Comparison of ENCODE assay signal across 22 cellular contexts in the genomic region with DNA sequence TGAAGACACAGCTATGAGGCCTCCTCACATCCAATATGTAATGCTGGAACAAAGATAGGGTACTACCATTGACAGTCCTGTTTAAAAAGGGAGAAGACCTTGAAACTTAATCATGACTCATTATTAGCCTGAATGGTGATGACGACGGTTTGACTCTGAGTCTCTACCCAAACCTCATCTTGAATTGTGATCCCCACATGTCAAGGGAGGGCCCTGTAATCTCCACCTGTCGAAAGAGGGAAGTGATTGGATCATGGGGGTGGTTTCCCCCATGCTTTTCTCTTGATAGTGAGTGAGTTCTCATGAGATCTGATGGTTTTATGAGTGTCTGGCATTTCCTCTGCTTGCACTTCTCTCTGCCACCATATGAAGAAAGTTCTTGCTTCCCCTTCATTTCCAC.
"Had no signal": no experiment of that assay in that cellular context is flagged by ENCODE, and none has a peak within 500 bp of the region (broad histone marks: within the 10 kb centered on the region; RNA-seq: fewer than 3 reads in every experiment).

No MANE protein-coding gene starts in this region.

- H3K36me3 ChIP-seq: left lung, right lobe of liver, stomach, suprapubic skin, transverse colon, uterus had no signal

- H3K27me3 ChIP-seq: left lung, right lobe of liver, stomach, suprapubic skin, transverse colon, uterus had no signal

- H3K9me3 ChIP-seq: left lung, right lobe of liver, stomach, suprapubic skin, transverse colon, uterus had no signal

- FAIRE-seq: endometrium, frontal cortex had no signal

- H3K27ac ChIP-seq: left lung, right lobe of liver, skin epidermis, stomach, suprapubic skin, uterus had no signal

- DNase-seq: activated CD4-positive, alpha-beta memory T cell treated with anti-CD3 and anti-CD28 coated beads, Interleukin-2, amount 10 ng/mL, durations not matched to agents 7 days and 5 days; activated CD4-positive, alpha-beta T cell treated with anti-CD3 and anti-CD28 coated beads for 48 hours; activated effector memory CD4-positive, alpha-beta T cell treated with anti-CD3 and anti-CD28 coated beads, Interleukin-2, amount 50 U/mL, for 16 hours; activated naive CD4-positive, alpha-beta T cell treated with anti-CD3 and anti-CD28 coated beads, Interleukin-2, amount 10 ng/mL, durations not matched to agents 7 days and 5 days; activated T-cell treated with anti-CD3 and anti-CD28 coated beads for 4 hours; effector CD4-positive, alpha-beta T cell; glutamatergic neuron; hippocampal formation; kidney glomerular epithelial cell; left lung; occipital lobe; right lobe of liver; stimulated activated CD4-positive, alpha-beta T cell treated with anti-CD3 and anti-CD28 coated beads, Interleukin-2, amount 100 ng/mL, for 24 hours; stomach; T-helper 9 cell; transverse colon; uterus had no signal

- H3K4me3 ChIP-seq: left lung, lung, right lobe of liver, skin epidermis, stomach, suprapubic skin, transverse colon, uterus had no signal

- H3K4me1 ChIP-seq: left lung, suprapubic skin, transverse colon, uterus had no signal
